In genomic region chr3:24680214-24680967, GRCh38 we compare ENCODE assay signal across 8 cellular contexts.
DNase-seq lines count a peak whose midpoint lies in the region; ATAC-seq and TF ChIP-seq lines count a peak whose summit lies in the region.

No MANE protein-coding gene starts in this region.

- H3K4me2 ChIP-seq in BLaER1 treated with 17β-estradiol and CSF1 and Interleukin-3, amounts not matched to agents 10 nM and 100 nM, result peak overlapping the region in 7 of 11 experiments; percentile 54 to 97 (median 69); a peak in 13 of 22 replicates

- intact Hi-C loops in prostate gland (cut with DNase I), result loop anchor here (5.0 to 10.0 kb wide), 4 partner anchors 156 to 683 kb away; no protein-coding TSS in a partner anchor

- peaks cover 61% of the 10 kb centered on the region for H3K27me3 Mint-ChIP-seq in activated T-cell treated with anti-CD3 and anti-CD28 coated beads, Interleukin-2, amount 50 U/mL, for 24 hours

- no peak overlapping the region for H3K27ac Mint-ChIP-seq in activated T-cell treated with anti-CD3 and anti-CD28 coated beads, Interleukin-2, amount 50 U/mL, for 24 hours

- peak; percentile 23 for DNase-seq in NCI-H460 (ENCODE audit: extremely low read depth, low read depth)
- peak; percentile 66 for DNase-seq in activated T-cell treated with anti-CD3 and anti-CD28 coated beads, Interleukin-2, amount 50 U/mL, for 24 hours
- peak; percentile 73 to 84 for DNase-seq in cardiac muscle cell (ENCODE audit: low read depth in 1 of 2, low spot score in 1 of 2)
- peak; percentile 20 for DNase-seq in prostate gland (ENCODE audit: low spot score)
- DNase-seq in cortex of kidney (lab: John Stamatoyannopoulos, UW), result no peak

- no peaks in the 10 kb centered on the region for H3K36me3 Mint-ChIP-seq in activated T-cell treated with anti-CD3 and anti-CD28 coated beads, Interleukin-2, amount 50 U/mL, for 24 hours (ENCODE audit: low read depth)

- peak; percentile 95 for TF ChIP-seq CTCF in cardiac muscle cell (IDR thresholded peaks at IDR 0.05; ENCODE audit: low read depth, low read length)
- TF ChIP-seq CTCF in prostate gland (IDR thresholded peaks at IDR 0.05), result peak; percentile 40 to 57 (median 48)

- 41% methylated on average over 9 of the region's 9 CpGs for WGBS in prostate gland

- H3K4me1 Mint-ChIP-seq in activated T-cell treated with anti-CD3 and anti-CD28 coated beads, Interleukin-2, amount 50 U/mL, for 24 hours (ENCODE audit: low read depth), result peaks cover 12% of the 10 kb centered on the region

- ATAC-seq in GM18873 (IDR thresholded peaks at IDR 0.05; ENCODE audit: low FRiP score, unreplicated experiment), result peak; percentile 76
- peak; percentile 83 for ATAC-seq in HG03025 (IDR thresholded peaks at IDR 0.05; ENCODE audit: low FRiP score, unreplicated experiment)

- TF ChIP-seq POLR2A in prostate gland (IDR thresholded peaks at IDR 0.05), result no peak

- peak overlapping the region in 4 of 11 experiments; percentile 9 to 76 (median 40); a peak in 3 of 22 replicates for H3K9ac ChIP-seq in BLaER1 treated with 17β-estradiol and CSF1 and Interleukin-3, amounts not matched to agents 10 nM and 100 nM

- peaks cover 33 to 83% (median 62%) of the 10 kb centered on the region in 10 experiments for H3K4me1 ChIP-seq in BLaER1 treated with 17β-estradiol and CSF1 and Interleukin-3, amounts not matched to agents 10 nM and 100 nM
- H3K4me1 ChIP-seq in cardiac muscle cell (ENCODE audit: low read depth) (peaks cover 8% of the 10 kb centered on the region), prostate gland (replicated peaks) (no peaks in the 10 kb centered on the region)

- H3K4me3 ChIP-seq in BLaER1 treated with 17β-estradiol and CSF1 and Interleukin-3, amounts not matched to agents 10 nM and 100 nM, result no peak overlapping the region
- H3K4me3 ChIP-seq in cardiac muscle cell, result no peak overlapping the region
- no peak overlapping the region for H3K4me3 ChIP-seq in prostate gland

- peak overlapping the region in 9 of 11 experiments; percentile 80 to 98 (median 91); a peak in 16 of 22 replicates for H3K27ac ChIP-seq in BLaER1 treated with 17β-estradiol and CSF1 and Interleukin-3, amounts not matched to agents 10 nM and 100 nM
- H3K27ac ChIP-seq in cardiac muscle cell (no peak overlapping the region), prostate gland (no peak overlapping the region)

- peaks cover 0 to 23% (median 0%) of the 10 kb centered on the region in 11 experiments; a peak in 6 of 22 replicates for H3K27me3 ChIP-seq in BLaER1 treated with 17β-estradiol and CSF1 and Interleukin-3, amounts not matched to agents 10 nM and 100 nM
- H3K27me3 ChIP-seq in cardiac muscle cell, result no peaks in the 10 kb centered on the region
- H3K27me3 ChIP-seq in prostate gland (replicated peaks; ENCODE audit: insufficient read depth), result no peaks in the 10 kb centered on the region

- no peaks in the 10 kb centered on the region for H4K20me1 ChIP-seq in BLaER1 treated with 17β-estradiol and CSF1 and Interleukin-3, amounts not matched to agents 10 nM and 100 nM

- H3K4me3 Mint-ChIP-seq in activated T-cell treated with anti-CD3 and anti-CD28 coated beads, Interleukin-2, amount 50 U/mL, for 24 hours, result no peak overlapping the region

- no peaks in the 10 kb centered on the region for H3K36me3 ChIP-seq in BLaER1 treated with 17β-estradiol and CSF1 and Interleukin-3, amounts not matched to agents 10 nM and 100 nM
- H3K36me3 ChIP-seq in cardiac muscle cell (no peaks in the 10 kb centered on the region), prostate gland (no peaks in the 10 kb centered on the region)

- no peaks in the 10 kb centered on the region for H3K9me3 Mint-ChIP-seq in activated T-cell treated with anti-CD3 and anti-CD28 coated beads, Interleukin-2, amount 50 U/mL, for 24 hours

- H3K9me3 ChIP-seq in BLaER1 treated with 17β-estradiol and CSF1 and Interleukin-3, amounts not matched to agents 10 nM and 100 nM (replicated peaks in 1 of 11), result peaks cover 0 to 7% (median 0%) of the 10 kb centered on the region in 11 experiments; a peak in 2 of 22 replicates
- H3K9me3 ChIP-seq in cardiac muscle cell (ENCODE audit: low read depth), result no peaks in the 10 kb centered on the region
- no peaks in the 10 kb centered on the region for H3K9me3 ChIP-seq in prostate gland

Comparison
In these comparisons a context has a peak if more than half of its experiments do, and no peak if none do; other contexts are left out.
1. H3K27ac ChIP-seq: peak in BLaER1 treated with 17β-estradiol and CSF1 and Interleukin-3, amounts not matched to agents 10 nM and 100 nM (9 of 11); none in cardiac muscle cell (single experiment) and prostate gland (0 of 2).